ENCODE assay signal across 1 cellular context in the genomic region with DNA sequence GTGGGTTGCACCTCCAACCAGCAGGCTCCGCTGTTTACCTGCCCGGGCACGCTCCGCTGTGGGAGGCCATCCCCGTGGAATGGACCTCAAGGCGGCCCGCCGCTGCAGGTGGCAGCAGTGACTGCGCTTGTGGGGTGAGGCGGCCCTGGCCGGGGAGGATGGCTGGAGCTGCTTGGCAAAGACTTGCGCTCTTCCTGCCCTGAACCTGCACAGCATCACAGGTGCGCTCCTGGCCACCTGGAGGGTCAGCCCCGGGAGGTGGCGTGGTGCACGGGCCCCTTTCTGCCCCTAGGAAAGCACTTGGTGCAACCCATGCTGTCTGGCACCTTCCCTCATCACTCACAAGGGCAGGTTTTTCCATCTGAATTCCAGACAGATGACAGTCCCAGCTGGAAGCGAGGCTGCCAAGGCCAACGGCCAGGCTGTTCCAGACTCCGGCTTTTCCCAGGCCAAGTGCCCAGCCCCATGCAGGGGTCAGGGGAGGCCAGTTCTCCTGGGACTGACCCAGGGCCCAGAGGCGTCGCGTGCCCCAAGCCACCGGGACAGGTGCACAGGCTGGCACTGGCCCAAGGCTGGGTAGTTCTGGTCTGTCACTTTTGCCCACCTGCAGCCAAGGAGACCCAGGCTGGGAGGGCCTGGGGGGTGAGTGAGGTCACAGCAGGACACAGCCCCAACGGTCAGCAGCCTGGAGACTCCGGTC.
A peak's percentile ranks its signal among the peaks of the same experiment; 100 is the strongest.
TF ChIP-seq lines count a peak whose summit lies in the region.

No MANE protein-coding gene starts in this region.

TF ChIP-seq in HepG2, 621 proteins besides CTCF, POLR2A, EP300 and RAD21 (continued from another document and continues in another):
- peak; percentile 98 for TF ChIP-seq SKIL (CRISPR knock-in tag; IDR thresholded peaks at IDR 0.05; ENCODE audit: borderline replicate concordance)
- TF ChIP-seq, protein P1, sequence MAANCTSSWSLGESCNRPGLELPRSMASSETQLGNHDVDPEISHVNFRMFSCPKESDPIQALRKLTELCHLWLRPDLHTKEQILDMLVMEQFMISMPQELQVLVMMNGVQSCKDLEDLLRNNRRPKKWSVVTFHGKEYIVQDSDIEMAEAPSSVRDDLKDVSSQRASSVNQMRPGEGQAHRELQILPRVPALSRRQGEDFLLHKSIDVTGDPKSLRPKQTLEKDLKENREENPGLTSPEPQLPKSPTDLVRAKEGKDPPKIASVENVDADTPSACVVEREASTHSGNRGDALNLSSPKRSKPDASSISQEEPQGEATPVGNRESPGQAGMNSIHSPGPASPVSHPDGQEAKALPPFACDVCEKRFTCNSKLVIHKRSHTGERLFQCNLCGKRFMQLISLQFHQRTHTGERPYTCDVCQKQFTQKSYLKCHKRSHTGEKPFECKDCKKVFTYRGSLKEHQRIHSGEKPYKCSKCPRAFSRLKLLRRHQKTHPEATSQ (CRISPR knock-in tag; IDR thresholded peaks at IDR 0.05; ENCODE audit: borderline replicate concordance) = no peak
- no peak for TF ChIP-seq ZNF484 (CRISPR knock-in tag; IDR thresholded peaks at IDR 0.05; ENCODE audit: borderline replicate concordance, low read depth)
- TF ChIP-seq, protein P2, sequence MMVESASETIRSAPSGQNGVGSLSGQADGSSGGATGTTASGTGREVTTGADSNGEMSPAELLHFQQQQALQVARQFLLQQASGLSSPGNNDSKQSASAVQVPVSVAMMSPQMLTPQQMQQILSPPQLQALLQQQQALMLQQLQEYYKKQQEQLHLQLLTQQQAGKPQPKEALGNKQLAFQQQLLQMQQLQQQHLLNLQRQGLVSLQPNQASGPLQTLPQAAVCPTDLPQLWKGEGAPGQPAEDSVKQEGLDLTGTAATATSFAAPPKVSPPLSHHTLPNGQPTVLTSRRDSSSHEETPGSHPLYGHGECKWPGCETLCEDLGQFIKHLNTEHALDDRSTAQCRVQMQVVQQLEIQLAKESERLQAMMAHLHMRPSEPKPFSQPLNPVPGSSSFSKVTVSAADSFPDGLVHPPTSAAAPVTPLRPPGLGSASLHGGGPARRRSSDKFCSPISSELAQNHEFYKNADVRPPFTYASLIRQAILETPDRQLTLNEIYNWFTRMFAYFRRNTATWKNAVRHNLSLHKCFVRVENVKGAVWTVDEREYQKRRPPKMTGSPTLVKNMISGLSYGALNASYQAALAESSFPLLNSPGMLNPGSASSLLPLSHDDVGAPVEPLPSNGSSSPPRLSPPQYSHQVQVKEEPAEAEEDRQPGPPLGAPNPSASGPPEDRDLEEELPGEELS (CRISPR knock-in tag; IDR thresholded peaks at IDR 0.05) = no peak
- peak; percentile 58; the same call in 1 of the 2 replicates for TF ChIP-seq HDAC2 (CRISPR knock-in tag; IDR thresholded peaks at IDR 0.05)
- TF ChIP-seq CENPBD1 (CRISPR knock-in tag; IDR thresholded peaks at IDR 0.05; ENCODE audit: borderline replicate concordance, low read depth) = no peak
- TF ChIP-seq, protein P3, sequence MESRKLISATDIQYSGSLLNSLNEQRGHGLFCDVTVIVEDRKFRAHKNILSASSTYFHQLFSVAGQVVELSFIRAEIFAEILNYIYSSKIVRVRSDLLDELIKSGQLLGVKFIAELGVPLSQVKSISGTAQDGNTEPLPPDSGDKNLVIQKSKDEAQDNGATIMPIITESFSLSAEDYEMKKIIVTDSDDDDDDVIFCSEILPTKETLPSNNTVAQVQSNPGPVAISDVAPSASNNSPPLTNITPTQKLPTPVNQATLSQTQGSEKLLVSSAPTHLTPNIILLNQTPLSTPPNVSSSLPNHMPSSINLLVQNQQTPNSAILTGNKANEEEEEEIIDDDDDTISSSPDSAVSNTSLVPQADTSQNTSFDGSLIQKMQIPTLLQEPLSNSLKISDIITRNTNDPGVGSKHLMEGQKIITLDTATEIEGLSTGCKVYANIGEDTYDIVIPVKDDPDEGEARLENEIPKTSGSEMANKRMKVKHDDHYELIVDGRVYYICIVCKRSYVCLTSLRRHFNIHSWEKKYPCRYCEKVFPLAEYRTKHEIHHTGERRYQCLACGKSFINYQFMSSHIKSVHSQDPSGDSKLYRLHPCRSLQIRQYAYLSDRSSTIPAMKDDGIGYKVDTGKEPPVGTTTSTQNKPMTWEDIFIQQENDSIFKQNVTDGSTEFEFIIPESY (CRISPR knock-in tag; IDR thresholded peaks at IDR 0.05) = no peak; the same call in 1 of the 2 replicates
- TF ChIP-seq NFIB (CRISPR knock-in tag; IDR thresholded peaks at IDR 0.05; ENCODE audit: borderline replicate concordance) = 0 out of 2 replicates have a peak, but pooled peaks have one; percentile 70
- TF ChIP-seq ZNF574 (CRISPR knock-in tag; IDR thresholded peaks at IDR 0.05) = peak; percentile 90
- peak; percentile 51; the same call in 1 of the 2 replicates for TF ChIP-seq NR2C2 (CRISPR knock-in tag; IDR thresholded peaks at IDR 0.05; ENCODE audit: borderline replicate concordance)
- TF ChIP-seq U2AF2 (IDR thresholded peaks at IDR 0.05; ENCODE audit: low read depth, low read length) = no peak
- TF ChIP-seq ZFP37 (CRISPR knock-in tag; IDR thresholded peaks at IDR 0.05; ENCODE audit: borderline replicate concordance) = 0 out of 2 replicates have a peak, but pooled peaks have one; percentile 50
- TF ChIP-seq ZSCAN30 (CRISPR knock-in tag; IDR thresholded peaks at IDR 0.05) = no peak
- TF ChIP-seq ZFP1 (CRISPR knock-in tag; IDR thresholded peaks at IDR 0.05) = no peak
- no peak for TF ChIP-seq SOX6 (IDR thresholded peaks at IDR 0.05)
- peak; percentile 66; the same call in 1 of the 2 replicates for TF ChIP-seq SOX6 (CRISPR knock-in tag; IDR thresholded peaks at IDR 0.05)
- no peak for TF ChIP-seq NFIC (IDR thresholded peaks at IDR 0.05; ENCODE audit: low read length)
- TF ChIP-seq TEAD2 (CRISPR knock-in tag; IDR thresholded peaks at IDR 0.05) = no peak
- peak; percentile 66 for TF ChIP-seq PHF21A (CRISPR knock-in tag; IDR thresholded peaks at IDR 0.05)
- TF ChIP-seq PRMT3 (CRISPR knock-in tag; IDR thresholded peaks at IDR 0.05; ENCODE audit: borderline replicate concordance, low read depth) = no peak
- TF ChIP-seq ZNF276 (CRISPR knock-in tag; IDR thresholded peaks at IDR 0.05; ENCODE audit: low read depth) = no peak
- no peak for TF ChIP-seq ERF (CRISPR knock-in tag; IDR thresholded peaks at IDR 0.05)
- TF ChIP-seq ZBTB7A (CRISPR knock-in tag; IDR thresholded peaks at IDR 0.05) = peak; percentile 23; the same call in 1 of the 2 replicates
- 0 out of 2 replicates have a peak, but pooled peaks have one; percentile 11 for TF ChIP-seq MXD3 (CRISPR knock-in tag; IDR thresholded peaks at IDR 0.05)
- no peak for TF ChIP-seq ZNF335 (CRISPR knock-in tag; IDR thresholded peaks at IDR 0.05)
- TF ChIP-seq ATF5 (CRISPR knock-in tag; IDR thresholded peaks at IDR 0.05; ENCODE audit: low read depth) = no peak
- peak; percentile 59; the same call in 1 of the 2 replicates for TF ChIP-seq ZNF333 (CRISPR knock-in tag; IDR thresholded peaks at IDR 0.05; ENCODE audit: borderline replicate concordance)
- TF ChIP-seq YEATS4 (CRISPR knock-in tag; IDR thresholded peaks at IDR 0.05; ENCODE audit: borderline replicate concordance) = peak; percentile 51
- no peak for TF ChIP-seq ZNF337 (CRISPR knock-in tag; IDR thresholded peaks at IDR 0.05; ENCODE audit: borderline replicate concordance, low read depth)
- no peak for TF ChIP-seq ZBTB42 (CRISPR knock-in tag; IDR thresholded peaks at IDR 0.05)
- TF ChIP-seq KLF15 (CRISPR knock-in tag; IDR thresholded peaks at IDR 0.05; ENCODE audit: borderline replicate concordance) = 0 out of 2 replicates have a peak, but pooled peaks have one; percentile 54
- no peak for TF ChIP-seq ZBTB43 (CRISPR knock-in tag; conservative IDR thresholded peaks at IDR 0.05)
- no peak for TF ChIP-seq ATRX (CRISPR knock-in tag; IDR thresholded peaks at IDR 0.05; ENCODE audit: borderline replicate concordance)
- 0 out of 2 replicates have a peak, but pooled peaks have one; percentile 33 for TF ChIP-seq SP2 (CRISPR knock-in tag; IDR thresholded peaks at IDR 0.05)
- TF ChIP-seq ZNF557 (CRISPR knock-in tag; IDR thresholded peaks at IDR 0.05) = no peak
- TF ChIP-seq ELK4 (CRISPR knock-in tag; IDR thresholded peaks at IDR 0.05; ENCODE audit: borderline replicate concordance) = no peak
- TF ChIP-seq ZNF543 (CRISPR knock-in tag; IDR thresholded peaks at IDR 0.05) = no peak
- no peak for TF ChIP-seq NFE2 (CRISPR knock-in tag; IDR thresholded peaks at IDR 0.05)
- TF ChIP-seq ZNF33B (CRISPR knock-in tag; IDR thresholded peaks at IDR 0.05) = no peak
